ENCODE assay signal across 8 cellular contexts in the genomic region with DNA sequence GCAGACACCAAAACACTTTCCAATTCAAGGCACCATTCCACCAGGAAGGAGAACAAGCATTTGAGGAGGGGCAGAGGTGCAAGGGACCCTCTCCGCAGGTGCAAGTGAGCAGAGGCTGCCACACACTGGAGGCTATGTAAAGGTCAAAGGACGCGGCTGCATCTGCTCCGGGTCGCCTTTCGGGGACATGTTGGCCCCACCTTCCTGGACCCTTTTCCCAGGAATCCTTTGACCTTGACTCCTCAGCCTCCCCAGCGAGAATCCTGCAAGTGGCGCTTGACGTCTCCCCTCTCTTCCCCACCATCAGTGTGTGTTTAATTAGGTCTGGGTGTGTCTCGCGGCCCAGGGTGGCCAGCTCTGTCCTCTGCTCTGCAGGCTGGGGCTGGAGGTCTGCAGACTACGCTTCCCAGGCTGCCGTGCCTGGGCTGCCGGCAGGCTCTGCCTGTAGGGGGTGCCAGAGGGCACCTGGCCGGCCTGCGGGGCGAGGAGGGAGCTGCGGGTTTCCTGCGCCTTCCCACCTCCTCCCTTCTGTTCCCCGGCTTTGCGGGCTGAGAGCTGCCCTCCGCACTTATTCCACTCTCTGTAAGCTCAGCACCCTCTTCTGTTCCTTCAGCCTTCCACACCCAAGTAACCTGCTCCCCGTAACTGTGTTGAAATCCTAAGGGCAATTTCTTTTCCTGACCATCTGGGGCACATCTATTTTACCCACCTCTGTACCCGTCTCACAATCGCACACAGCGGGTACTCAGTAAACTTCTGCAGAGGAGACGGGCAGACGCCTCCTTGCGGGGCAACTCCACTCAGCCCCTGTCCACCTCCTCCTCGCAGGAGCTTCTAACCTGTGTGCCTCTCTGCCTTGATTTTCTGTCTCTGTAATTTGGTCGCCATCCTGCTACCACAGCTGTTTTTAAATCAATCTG.
DNase-seq lines count a peak whose midpoint lies in the region; ATAC-seq and TF ChIP-seq lines count a peak whose summit lies in the region.

No MANE protein-coding gene starts in this region.

- TF ChIP-seq POLR2A in tibial nerve (IDR thresholded peaks at IDR 0.05): no peak

- peaks cover 44% of the 10 kb centered on the region for H3K27me3 Mint-ChIP-seq in nephron (ENCODE audit: low read depth)

- H3K4me3 Mint-ChIP-seq in nephron: peak overlapping the region; percentile 9 to 62 (median 10)

- WGBS in tibial nerve, 2 donors: 16 to 17% methylated on average over 29 of the region's 31 CpGs

- H3K9ac ChIP-seq in fibroblast of lung (ENCODE audit: insufficient read depth, low read length): no peak overlapping the region

- no peak overlapping the region for H2AFZ ChIP-seq in fibroblast of lung (ENCODE audit: low read length)

- peaks cover 12% of the 10 kb centered on the region for H3K27me3 ChIP-seq in HAP-1 (ENCODE audit: low read depth)
- no peaks in the 10 kb centered on the region for H3K27me3 ChIP-seq in fibroblast of lung (ENCODE audit: control insufficient read depth, insufficient read depth, low read length)
- no peaks in the 10 kb centered on the region for H3K27me3 ChIP-seq in tibial nerve

- TF ChIP-seq CTCF in fibroblast of lung (conservative IDR thresholded peaks at IDR 0.05 in 1 of 2, IDR thresholded peaks at IDR 0.05 in 1 of 2; ENCODE audit: low read depth in 1 of 2, low read length in 2 of 2) (peak; percentile 62 to 80), nephron (IDR thresholded peaks at IDR 0.05; ENCODE audit: unreplicated experiment in 3 of 3) (peak; percentile 67 to 78 (median 77)), tibial nerve (IDR thresholded peaks at IDR 0.05) (peak; percentile 61 to 72 (median 65))

- H3K27ac Mint-ChIP-seq in nephron: no peak overlapping the region

- H3K4me1 ChIP-seq in HAP-1 (no peaks in the 10 kb centered on the region; the same call in 1 of the 2 replicates), fibroblast of lung (ENCODE audit: control insufficient read depth, extremely low read depth, insufficient read depth, low read length) (no peaks in the 10 kb centered on the region), tibial nerve (peaks cover 0 to 14% (median 3%) of the 10 kb centered on the region in 4 donors)

- H3K36me3 Mint-ChIP-seq in nephron (ENCODE audit: low read depth): no peaks in the 10 kb centered on the region

- TF ChIP-seq EP300 in tibial nerve (IDR thresholded peaks at IDR 0.05): no peak

- no peaks in the 10 kb centered on the region for H4K20me1 ChIP-seq in fibroblast of lung (ENCODE audit: control insufficient read depth, extremely low read depth, insufficient read depth, low read length)

- H3K27ac ChIP-seq in fibroblast of lung (ENCODE audit: insufficient read depth, low read length): no peak overlapping the region
- no peak overlapping the region for H3K27ac ChIP-seq in tibial nerve

- DNase-seq in DMS 273 treated with DMSO at 0.1 percent for 48 hours (lab: John Stamatoyannopoulos, UW): peak; percentile 27
- DNase-seq in HAP-1 (ENCODE audit: low spot score in 2 of 2): peak; percentile 47 to 80
- DNase-seq in NCI-H526 (lab: John Stamatoyannopoulos, UW): peak; percentile 20 to 82
- DNase-seq in activated T-cell treated with anti-CD3 and anti-CD28 coated beads for 4 hours: peak; percentile 34
- DNase-seq in fibroblast of lung (ENCODE audit: low read depth in 2 of 2): peak in 1 of 2 donors; percentile 23
- DNase-seq in tibial nerve (ENCODE audit: low spot score in 2 of 2): peak in 1 of 2 donors; percentile 10

- no peak overlapping the region for H3K4me3 ChIP-seq in HAP-1
- H3K4me3 ChIP-seq in fibroblast of lung (replicated peaks in 1 of 4; ENCODE audit: control extremely low read depth in 1 of 4, insufficient read depth in 1 of 4, low read depth in 3 of 4, low read length in 4 of 4): no peak overlapping the region
- no peak overlapping the region for H3K4me3 ChIP-seq in tibial nerve

- in situ Hi-C loops in HAP-1 (cut with MboI; ENCODE audit: low sequenced_read_pairs): loop anchor here (10.0 kb wide), 1 partner anchor 435 kb away; a partner anchor contains a TSS

- peaks cover 22% of the 10 kb centered on the region for H3K4me1 Mint-ChIP-seq in nephron

- no peak overlapping the region for H3K4me2 ChIP-seq in fibroblast of lung (ENCODE audit: extremely low read depth, insufficient read depth, low read length)

- H3K9me3 ChIP-seq in HAP-1 (no peaks in the 10 kb centered on the region), fibroblast of lung (ENCODE audit: control insufficient read depth, insufficient read depth, low read depth, low read length) (no peaks in the 10 kb centered on the region), tibial nerve (no peaks in the 10 kb centered on the region)

- H3K36me3 ChIP-seq in HAP-1 (replicated peaks) (no peaks in the 10 kb centered on the region), fibroblast of lung (ENCODE audit: control insufficient read depth, insufficient read depth, low read length) (no peaks in the 10 kb centered on the region), tibial nerve (no peaks in the 10 kb centered on the region)

- H3K79me2 ChIP-seq in fibroblast of lung (ENCODE audit: control insufficient read depth, insufficient read depth, low read length): no peaks in the 10 kb centered on the region

- H3K9me3 Mint-ChIP-seq in nephron: no peaks in the 10 kb centered on the region

- no peak for ATAC-seq in GM18873 (IDR thresholded peaks at IDR 0.05; ENCODE audit: low FRiP score, unreplicated experiment)
